Comparison of ENCODE assay signal across 12 cellular contexts in genomic region chr3:17398959-17399551, GRCh38.
DNase-seq lines count a peak whose midpoint lies in the region; ATAC-seq lines count a peak whose summit lies in the region.
"Had no signal": no experiment of that assay in that cellular context is flagged by ENCODE, and none has a peak within 500 bp of the region (broad histone marks: within the 10 kb centered on the region; RNA-seq: fewer than 3 reads in every experiment).

No MANE protein-coding gene starts in this region.

- no peak overlapping the region for H2AK5ac ChIP-seq in neuronal stem cell (ENCODE audit: low read depth, low read length)

- H3K23ac ChIP-seq in neuronal stem cell (ENCODE audit: low read depth, low read length, poor library complexity) = no peak overlapping the region

- ATAC-seq in GM18873 (IDR thresholded peaks at IDR 0.05; ENCODE audit: low FRiP score, unreplicated experiment) (peak; percentile 96), GM21825 (IDR thresholded peaks at IDR 0.05; ENCODE audit: unreplicated experiment) (peak; percentile 87), HG03378 (IDR thresholded peaks at IDR 0.05; ENCODE audit: unreplicated experiment) (peak; percentile 98)
- ATAC-seq: GM23338, left colon had no signal

- no peak overlapping the region for H4K8ac ChIP-seq in neuronal stem cell (ENCODE audit: low read depth, low read length)

- no peak overlapping the region for H2BK120ac ChIP-seq in neuronal stem cell (ENCODE audit: low read depth, low read length)

- no peak overlapping the region for H3K18ac ChIP-seq in neuronal stem cell (ENCODE audit: low read length)

- no peak overlapping the region for H2BK15ac ChIP-seq in neuronal stem cell (ENCODE audit: low read length)

- no peak overlapping the region for H4K91ac ChIP-seq in neuronal stem cell (ENCODE audit: low read depth, low read length, poor library complexity)

- no peak overlapping the region for H3K4ac ChIP-seq in neuronal stem cell (ENCODE audit: low read length)

- peaks cover 0 to 1% of the 10 kb centered on the region in 2 donors for H3K36me3 ChIP-seq in neuronal stem cell (replicated peaks in 1 of 2; ENCODE audit: control insufficient read depth in 2 of 2, insufficient read depth in 2 of 2, low read length in 2 of 2)
- H3K36me3 ChIP-seq: MG63 had no signal

- H3K4me2 ChIP-seq in neuronal stem cell (ENCODE audit: insufficient read depth, low read length, poor library complexity, severe bottlenecking) = no peak overlapping the region
- H3K4me2 ChIP-seq: GM23338 had no signal

- H3K9ac ChIP-seq in neuronal stem cell (ENCODE audit: low read depth, low read length, poor library complexity) = no peak overlapping the region

- no peak overlapping the region for H2AFZ ChIP-seq in neuronal stem cell (ENCODE audit: low read length)
- H2AFZ ChIP-seq: GM23338 had no signal

- peaks cover 0 to 1% of the 10 kb centered on the region in 2 donors for H3K4me1 ChIP-seq in neuronal stem cell (ENCODE audit: control insufficient read depth in 2 of 2, insufficient read depth in 1 of 2, low read depth in 1 of 2, low read length in 2 of 2)

- no peaks in the 10 kb centered on the region for H3K27me3 ChIP-seq in neuronal stem cell (ENCODE audit: control insufficient read depth in 3 of 3, insufficient read depth in 3 of 3, low read depth in 1 of 3, low read length in 3 of 3)
- H3K27me3 ChIP-seq: MG63 had no signal

- H3K4me3 ChIP-seq in neuronal stem cell (ENCODE audit: low read length in 2 of 2) = no peak overlapping the region
- H3K4me3 ChIP-seq: GM23338, MG63 had no signal

- H3K14ac ChIP-seq in neuronal stem cell (ENCODE audit: low read length) = no peak overlapping the region

- H3K9me3 ChIP-seq in neuronal stem cell (replicated peaks in 1 of 2; ENCODE audit: control insufficient read depth in 2 of 2, insufficient read depth in 1 of 2, low read depth in 1 of 2, low read length in 2 of 2) = no peaks in the 10 kb centered on the region
- H3K9me3 ChIP-seq: MG63 had no signal

- H3K27ac ChIP-seq in neuronal stem cell (replicated peaks; ENCODE audit: low read length) = no peak overlapping the region

- no peak overlapping the region for H2BK5ac ChIP-seq in neuronal stem cell (ENCODE audit: low read length)

- H3K79me1 ChIP-seq in neuronal stem cell (ENCODE audit: low read depth, low read length) = no peaks in the 10 kb centered on the region

- WGBS in neuronal stem cell (ENCODE audit: extremely low coverage in 2 of 2, insufficient read length in 2 of 2, insufficient replicate concordance in 1 of 2), 2 donors = no CpG with 5 or more reads among the region's 2 CpGs

- DNase-seq in medulla oblongata (ENCODE audit: extremely low spot score) (peak; percentile 8), neuronal stem cell (ENCODE audit: low spot score) (no peak), activated T-cell treated with anti-CD3 and anti-CD28 coated beads for 4 hours (no peak), dermis blood vessel endothelial cell (no peak)
- no peak for DNase-seq in stimulated activated CD4-positive, alpha-beta T cell treated with anti-CD3 and anti-CD28 coated beads, Interleukin-2, amount 100 ng/mL, for 48 hours
- DNase-seq: activated CD4-positive, alpha-beta T cell treated with anti-CD3 and anti-CD28 coated beads for 48 hours; left colon; MG63 had no signal

- H2BK12ac ChIP-seq in neuronal stem cell (ENCODE audit: low read length) = no peak overlapping the region
